1 cellular context compared by ENCODE assay signal in the genomic region with DNA sequence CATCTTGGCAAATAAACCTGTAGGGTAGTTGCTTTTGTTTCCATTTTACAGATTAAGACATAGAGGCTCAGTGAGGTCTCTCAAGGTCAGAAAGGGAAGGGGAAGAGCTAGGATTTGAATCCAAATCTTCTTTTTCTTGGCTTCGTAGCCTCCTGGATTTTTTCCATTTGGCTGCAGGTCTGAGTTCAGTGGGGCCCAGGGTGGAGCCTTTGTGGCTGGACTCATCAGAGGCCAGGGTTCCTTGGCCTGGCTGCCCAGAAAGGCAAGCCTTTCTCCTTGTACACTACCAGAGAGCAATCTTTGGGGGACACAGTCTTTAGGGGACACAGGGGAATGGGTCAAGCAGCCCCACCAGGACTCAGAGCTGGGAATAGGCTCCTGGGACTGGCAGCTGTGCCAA.
TF ChIP-seq lines count a peak whose summit lies in the region.

No MANE protein-coding gene starts in this region.

TF ChIP-seq in HEK293, 187 proteins besides CTCF, POLR2A, EP300 and RAD21 (continued from another document):
- TF ChIP-seq, protein P1, sequence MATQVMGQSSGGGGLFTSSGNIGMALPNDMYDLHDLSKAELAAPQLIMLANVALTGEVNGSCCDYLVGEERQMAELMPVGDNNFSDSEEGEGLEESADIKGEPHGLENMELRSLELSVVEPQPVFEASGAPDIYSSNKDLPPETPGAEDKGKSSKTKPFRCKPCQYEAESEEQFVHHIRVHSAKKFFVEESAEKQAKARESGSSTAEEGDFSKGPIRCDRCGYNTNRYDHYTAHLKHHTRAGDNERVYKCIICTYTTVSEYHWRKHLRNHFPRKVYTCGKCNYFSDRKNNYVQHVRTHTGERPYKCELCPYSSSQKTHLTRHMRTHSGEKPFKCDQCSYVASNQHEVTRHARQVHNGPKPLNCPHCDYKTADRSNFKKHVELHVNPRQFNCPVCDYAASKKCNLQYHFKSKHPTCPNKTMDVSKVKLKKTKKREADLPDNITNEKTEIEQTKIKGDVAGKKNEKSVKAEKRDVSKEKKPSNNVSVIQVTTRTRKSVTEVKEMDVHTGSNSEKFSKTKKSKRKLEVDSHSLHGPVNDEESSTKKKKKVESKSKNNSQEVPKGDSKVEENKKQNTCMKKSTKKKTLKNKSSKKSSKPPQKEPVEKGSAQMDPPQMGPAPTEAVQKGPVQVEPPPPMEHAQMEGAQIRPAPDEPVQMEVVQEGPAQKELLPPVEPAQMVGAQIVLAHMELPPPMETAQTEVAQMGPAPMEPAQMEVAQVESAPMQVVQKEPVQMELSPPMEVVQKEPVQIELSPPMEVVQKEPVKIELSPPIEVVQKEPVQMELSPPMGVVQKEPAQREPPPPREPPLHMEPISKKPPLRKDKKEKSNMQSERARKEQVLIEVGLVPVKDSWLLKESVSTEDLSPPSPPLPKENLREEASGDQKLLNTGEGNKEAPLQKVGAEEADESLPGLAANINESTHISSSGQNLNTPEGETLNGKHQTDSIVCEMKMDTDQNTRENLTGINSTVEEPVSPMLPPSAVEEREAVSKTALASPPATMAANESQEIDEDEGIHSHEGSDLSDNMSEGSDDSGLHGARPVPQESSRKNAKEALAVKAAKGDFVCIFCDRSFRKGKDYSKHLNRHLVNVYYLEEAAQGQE (tag by site-specific recombination; IDR thresholded peaks at IDR 0.05), result no peak
- TF ChIP-seq, protein P2, sequence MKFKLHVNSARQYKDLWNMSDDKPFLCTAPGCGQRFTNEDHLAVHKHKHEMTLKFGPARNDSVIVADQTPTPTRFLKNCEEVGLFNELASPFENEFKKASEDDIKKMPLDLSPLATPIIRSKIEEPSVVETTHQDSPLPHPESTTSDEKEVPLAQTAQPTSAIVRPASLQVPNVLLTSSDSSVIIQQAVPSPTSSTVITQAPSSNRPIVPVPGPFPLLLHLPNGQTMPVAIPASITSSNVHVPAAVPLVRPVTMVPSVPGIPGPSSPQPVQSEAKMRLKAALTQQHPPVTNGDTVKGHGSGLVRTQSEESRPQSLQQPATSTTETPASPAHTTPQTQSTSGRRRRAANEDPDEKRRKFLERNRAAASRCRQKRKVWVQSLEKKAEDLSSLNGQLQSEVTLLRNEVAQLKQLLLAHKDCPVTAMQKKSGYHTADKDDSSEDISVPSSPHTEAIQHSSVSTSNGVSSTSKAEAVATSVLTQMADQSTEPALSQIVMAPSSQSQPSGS (tag by site-specific recombination; IDR thresholded peaks at IDR 0.05; ENCODE audit: low read depth), result no peak
- TF ChIP-seq ZNF214 (tag by site-specific recombination; IDR thresholded peaks at IDR 0.05; ENCODE audit: borderline replicate concordance), result no peak
